18 cellular contexts compared by ENCODE assay signal in the genomic region with DNA sequence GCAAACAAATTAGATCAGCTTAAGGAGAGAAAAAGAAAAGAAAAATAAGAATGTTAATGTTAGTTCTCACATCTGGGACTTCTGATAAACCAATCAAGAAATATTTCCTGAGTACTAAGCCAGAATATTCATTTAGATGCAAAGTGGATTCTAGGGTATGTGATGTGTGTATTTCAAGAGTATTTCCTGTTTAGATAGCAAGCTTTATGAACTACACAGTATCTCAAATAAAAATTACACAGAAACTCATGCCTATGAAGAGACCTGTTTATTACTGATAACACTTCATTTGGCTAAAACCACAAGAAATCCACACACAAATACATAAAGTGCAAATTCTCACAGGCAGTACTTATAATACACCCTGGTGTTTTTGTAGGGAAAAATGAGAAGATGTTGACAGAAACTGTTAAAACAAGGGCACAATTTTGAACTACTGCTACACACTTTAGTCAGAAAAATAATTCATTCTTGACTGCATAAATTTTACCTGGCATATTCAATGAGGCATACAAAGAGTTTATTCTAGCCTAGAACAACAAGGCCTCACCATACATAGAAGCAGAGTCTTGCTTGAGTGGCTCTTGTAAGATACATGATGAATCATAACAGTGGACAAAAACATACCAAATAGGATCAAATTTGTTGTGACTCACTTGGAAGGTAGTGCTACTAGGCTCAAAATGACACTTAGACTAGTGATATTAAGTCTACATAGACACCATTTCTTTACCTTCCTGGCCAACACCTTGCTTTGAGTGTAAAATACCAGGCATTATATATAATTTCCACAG. TPM values are rescaled to one million over a fixed set of nuclear protein-coding genes. Genes with fewer than 3 reads are reported as not detected.
DNase-seq lines count a peak whose midpoint lies in the region; ATAC-seq and TF ChIP-seq lines count a peak whose summit lies in the region.
"Had no signal": no experiment of that assay in that cellular context is flagged by ENCODE, and none has a peak within 500 bp of the region (broad histone marks: within the 10 kb centered on the region; RNA-seq: fewer than 3 reads in every experiment).

No MANE protein-coding gene starts in this region.

- peak; percentile 22 to 69 for ATAC-seq in activated naive CD4-positive, alpha-beta T cell treated with anti-CD3 and anti-CD28 coated beads, Interleukin-2, amount 50 U/mL, for 72 hours
- ATAC-seq in activated T-helper 17 cell treated with anti-CD3 and anti-CD28 coated beads, Interleukin-2, amount 50 U/mL, for 72 hours (replicated peaks) = peak; percentile 50
- ATAC-seq in stimulated activated effector memory CD8-positive, alpha-beta T cell treated with anti-CD3 and anti-CD28 coated beads, Interleukin-12 subunit alpha, Interleukin-12 subunit beta, amount 100 ng/mL, for 72 hours = peak; percentile 58
- ATAC-seq in HG02938 (IDR thresholded peaks at IDR 0.05; ENCODE audit: unreplicated experiment) = no peak
- ATAC-seq: HCT116, HepG2, psoas muscle, WTC11 had no signal

- H3K27ac Mint-ChIP-seq in activated naive CD4-positive, alpha-beta T cell treated with anti-CD3 and anti-CD28 coated beads, Interleukin-2, amount 50 U/mL, for 72 hours = no peak overlapping the region
- H3K27ac Mint-ChIP-seq in activated T-helper 17 cell treated with anti-CD3 and anti-CD28 coated beads, Interleukin-2, amount 50 U/mL, for 72 hours = no peak overlapping the region
- no peak overlapping the region for H3K27ac Mint-ChIP-seq in stimulated activated effector memory CD8-positive, alpha-beta T cell treated with anti-CD3 and anti-CD28 coated beads, Interleukin-12 subunit alpha, Interleukin-12 subunit beta, amount 100 ng/mL, for 72 hours
- H3K27ac Mint-ChIP-seq: stimulated activated naive B cell treated with anti-CD40 and anti-IgM and Interleukin-4, amounts not matched to agents 10 μg/mL and 1 μg/mL and 100 μg/mL, for 72 hours; WTC11 had no signal

- TF ChIP-seq CTCF in fibroblast of mammary gland (conservative IDR thresholded peaks at IDR 0.05; ENCODE audit: control insufficient read depth, insufficient read depth, low read depth, low read length) = no peak

- no peak for DNase-seq in activated naive CD4-positive, alpha-beta T cell treated with anti-CD3 and anti-CD28 coated beads, Interleukin-2, amount 50 U/mL, for 72 hours (ENCODE audit: low spot score in 2 of 2)
- no peak for DNase-seq in activated naive CD4-positive, alpha-beta T cell treated with Interleukin-2 at 50 U/mL for 16 hours
- peak; percentile 74 for DNase-seq in fibroblast of mammary gland (ENCODE audit: low read depth)
- DNase-seq in stimulated activated effector memory CD8-positive, alpha-beta T cell treated with anti-CD3 and anti-CD28 coated beads, Interleukin-12 subunit alpha, Interleukin-12 subunit beta, amount 100 ng/mL, for 72 hours (ENCODE audit: low spot score in 2 of 2) = no peak
- DNase-seq in activated naive CD4-positive, alpha-beta T cell treated with anti-CD3 and anti-CD28 coated beads, Interleukin-2, amount 50 U/mL, for 16 hours = no peak
- DNase-seq in amniotic stem cell (lab: John Stamatoyannopoulos, UW) = no peak
- DNase-seq: activated T-cell treated with anti-CD3 and anti-CD28 coated beads for 4 hours; aorta; DND-41; NCI-H69; psoas muscle; stimulated activated CD4-positive, alpha-beta T cell treated with anti-CD3 and anti-CD28 coated beads, Interleukin-2, amount 100 ng/mL, for 48 hours; stimulated activated naive B cell treated with anti-CD40 and anti-IgM and Interleukin-4, amounts not matched to agents 10 μg/mL and 1 μg/mL and 100 μg/mL, for 72 hours had no signal

- no peak overlapping the region for H3K4me3 Mint-ChIP-seq in activated T-helper 17 cell treated with anti-CD3 and anti-CD28 coated beads, Interleukin-2, amount 50 U/mL, for 72 hours
- H3K4me3 Mint-ChIP-seq in stimulated activated effector memory CD8-positive, alpha-beta T cell treated with anti-CD3 and anti-CD28 coated beads, Interleukin-12 subunit alpha, Interleukin-12 subunit beta, amount 100 ng/mL, for 72 hours = no peak overlapping the region
- H3K4me3 Mint-ChIP-seq: stimulated activated naive B cell treated with anti-CD40 and anti-IgM and Interleukin-4, amounts not matched to agents 10 μg/mL and 1 μg/mL and 100 μg/mL, for 72 hours; WTC11 had no signal

- H3K9me3 Mint-ChIP-seq in activated naive CD4-positive, alpha-beta T cell treated with anti-CD3 and anti-CD28 coated beads, Interleukin-2, amount 50 U/mL, for 72 hours = no peaks in the 10 kb centered on the region
- no peaks in the 10 kb centered on the region for H3K9me3 Mint-ChIP-seq in activated T-helper 17 cell treated with anti-CD3 and anti-CD28 coated beads, Interleukin-2, amount 50 U/mL, for 72 hours
- H3K9me3 Mint-ChIP-seq in stimulated activated effector memory CD8-positive, alpha-beta T cell treated with anti-CD3 and anti-CD28 coated beads, Interleukin-12 subunit alpha, Interleukin-12 subunit beta, amount 100 ng/mL, for 72 hours = no peaks in the 10 kb centered on the region

- H3K4me3 ChIP-seq in fibroblast of mammary gland (ENCODE audit: control insufficient read depth, low read depth, low read length) = no peak overlapping the region
- H3K4me3 ChIP-seq: psoas muscle had no signal

- no peaks in the 10 kb centered on the region for H3K27me3 Mint-ChIP-seq in activated T-helper 17 cell treated with anti-CD3 and anti-CD28 coated beads, Interleukin-2, amount 50 U/mL, for 72 hours

- H3K4me1 Mint-ChIP-seq in activated T-helper 17 cell treated with anti-CD3 and anti-CD28 coated beads, Interleukin-2, amount 50 U/mL, for 72 hours = no peaks in the 10 kb centered on the region
- no peaks in the 10 kb centered on the region for H3K4me1 Mint-ChIP-seq in stimulated activated effector memory CD8-positive, alpha-beta T cell treated with anti-CD3 and anti-CD28 coated beads, Interleukin-12 subunit alpha, Interleukin-12 subunit beta, amount 100 ng/mL, for 72 hours
- H3K4me1 Mint-ChIP-seq: stimulated activated naive B cell treated with anti-CD40 and anti-IgM and Interleukin-4, amounts not matched to agents 10 μg/mL and 1 μg/mL and 100 μg/mL, for 72 hours had no signal

- no peaks in the 10 kb centered on the region for H3K36me3 Mint-ChIP-seq in activated naive CD4-positive, alpha-beta T cell treated with anti-CD3 and anti-CD28 coated beads, Interleukin-2, amount 50 U/mL, for 72 hours
- no peaks in the 10 kb centered on the region for H3K36me3 Mint-ChIP-seq in activated T-helper 17 cell treated with anti-CD3 and anti-CD28 coated beads, Interleukin-2, amount 50 U/mL, for 72 hours (ENCODE audit: low read depth)
- no peaks in the 10 kb centered on the region for H3K36me3 Mint-ChIP-seq in stimulated activated effector memory CD8-positive, alpha-beta T cell treated with anti-CD3 and anti-CD28 coated beads, Interleukin-12 subunit alpha, Interleukin-12 subunit beta, amount 100 ng/mL, for 72 hours

RNA-seq across cellular contexts. Expression of gene P4HA3, which starts 18.8 kb away (rescaled TPM):
- not detected for total RNA-seq in activated naive CD4-positive, alpha-beta T cell treated with anti-CD3 and anti-CD28 coated beads, Interleukin-2, amount 50 U/mL, for 72 hours
- not detected for total RNA-seq in activated T-helper 17 cell treated with anti-CD3 and anti-CD28 coated beads, Interleukin-2, amount 50 U/mL, for 72 hours
- total RNA-seq: HepG2 had no signal
